Comparison of ENCODE assay signal across 18 cellular contexts in genomic region chr9:10238087-10238486, GRCh38.
"Had no signal": no experiment of that assay in that cellular context is flagged by ENCODE, and none has a peak within 500 bp of the region (broad histone marks: within the 10 kb centered on the region; RNA-seq: fewer than 3 reads in every experiment).

No MANE protein-coding gene starts in this region.

- H3K4me3 Mint-ChIP-seq: immature natural killer cell; naive thymus-derived CD8-positive, alpha-beta T cell; type B pancreatic cell had no signal

- H3K27ac Mint-ChIP-seq: immature natural killer cell; naive thymus-derived CD8-positive, alpha-beta T cell; type B pancreatic cell had no signal

- FAIRE-seq: endometrium, small intestine, urothelium cell line had no signal

- H3K4me3 ChIP-seq: dorsolateral prefrontal cortex, gastrocnemius medialis, mucosa of descending colon, right atrium auricular region had no signal

- H3K27ac ChIP-seq: dorsolateral prefrontal cortex, gastrocnemius medialis, right atrium auricular region had no signal

- H3K36me3 Mint-ChIP-seq: immature natural killer cell; naive thymus-derived CD8-positive, alpha-beta T cell; type B pancreatic cell had no signal

- ATAC-seq: esophagus mucosa; gastrocnemius medialis; left lobe of liver; mucosa of descending colon; naive thymus-derived CD8-positive, alpha-beta T cell had no signal

- H3K4me1 Mint-ChIP-seq: immature natural killer cell; naive thymus-derived CD8-positive, alpha-beta T cell had no signal

- H3K9me3 Mint-ChIP-seq: type B pancreatic cell had no signal

- H3K36me3 ChIP-seq: gastrocnemius medialis, right atrium auricular region had no signal

- H3K27me3 ChIP-seq: dorsolateral prefrontal cortex, gastrocnemius medialis, right atrium auricular region had no signal

- H3K4me1 ChIP-seq: gastrocnemius medialis, right atrium auricular region had no signal

- H3K27me3 Mint-ChIP-seq: naive thymus-derived CD8-positive, alpha-beta T cell; type B pancreatic cell had no signal

- H3K9me3 ChIP-seq: gastrocnemius medialis, mucosa of descending colon, right atrium auricular region had no signal

- DNase-seq: cortex of kidney; dorsolateral prefrontal cortex; effector CD8-positive, alpha-beta T cell; gastrocnemius medialis; immature natural killer cell; kidney glomerular epithelial cell; mammary epithelial cell; mucosa of descending colon; naive thymus-derived CD8-positive, alpha-beta T cell; small intestine; stimulated activated CD4-positive, alpha-beta T cell treated with anti-CD3 and anti-CD28 coated beads, Interleukin-12 subunit alpha, Interleukin-12 subunit beta, amount 100 ng/mL, for 4 hours; stimulated activated naive CD4-positive, alpha-beta T cell had no signal
